ENCODE assay signal across 8 cellular contexts in the genomic region with DNA sequence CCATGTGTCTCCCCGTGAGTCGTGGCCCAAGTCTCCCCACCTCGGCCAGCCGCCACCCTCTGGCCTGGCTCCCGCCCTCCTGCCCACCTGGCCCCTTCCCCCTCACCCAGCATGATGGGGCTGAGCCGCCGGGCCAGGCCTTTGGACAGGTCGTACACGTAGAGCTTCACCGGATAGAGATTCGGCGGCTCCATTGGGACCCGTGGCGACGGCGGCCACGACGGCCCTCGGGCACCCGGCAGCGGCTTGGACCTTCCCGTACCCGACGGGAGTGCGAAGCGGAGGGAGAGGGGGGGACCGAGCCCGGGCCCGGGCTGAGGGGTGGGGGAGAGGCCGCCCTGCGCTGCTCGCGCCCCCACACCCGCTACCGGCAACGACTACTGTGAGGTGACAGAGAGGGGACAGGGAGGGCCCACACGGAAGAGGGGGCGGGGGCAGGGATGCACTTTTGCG. TPM values are rescaled to one million over a fixed set of nuclear protein-coding genes. Genes with fewer than 3 reads are reported as not detected.
DNase-seq lines count a peak whose midpoint lies in the region; TF ChIP-seq lines count a peak whose summit lies in the region.

Gene DESI1, minus strand, starts transcription at position 398 of the 453 bp plus-strand sequence. Its CDS starts 204 bp downstream, at position 194.

- H3K27ac ChIP-seq in H9 (ENCODE audit: insufficient read length, low read depth, low read length) (peak within 1 kb of the TSS; percentile 84), testis (peak within 1 kb of the TSS; percentile 97 to 98)

- H3K4me3 ChIP-seq in lower leg skin (ENCODE audit: low read depth, poor library complexity, severe bottlenecking) (peak within 1 kb of the TSS; percentile 97), testis (peak within 1 kb of the TSS; percentile 87 to 93)

- H3K27ac Mint-ChIP-seq in H9, result peak within 1 kb of the TSS; percentile 99 to 100 (median 99)

- H3K9me3 ChIP-seq in H9 (ENCODE audit: control insufficient read depth, low read depth, low read length) (no peaks in the 10 kb centered on the region), testis (no peaks in the 10 kb centered on the region)

- no peaks in the 10 kb centered on the region for H3K36me3 ChIP-seq in testis (ENCODE audit: low read depth, missing control alignments)

- H3K36me3 Mint-ChIP-seq in H9 (ENCODE audit: insufficient read depth in 1 of 3, low read depth in 3 of 3), result peaks cover 29 to 35% (median 34%) of the 10 kb centered on the region in 3 experiments

- no CpG with 5 or more reads among the region's 39 CpGs for WGBS in H9 (ENCODE audit: extremely low coverage, insufficient read length, low lambda C conversion rate)
- WGBS in lower leg skin, 2 donors, result 0% methylated on average over 14 to 39 of the region's 39 CpGs
- 0 to 1% methylated on average over 23 to 36 of the region's 39 CpGs for WGBS in testis, 2 donors

- peak within 1 kb of the TSS; percentile 95 for H3K4me3 Mint-ChIP-seq in H9

- no peak within 1 kb of the TSS for H2BK120ac ChIP-seq in H9 (ENCODE audit: low read depth, low read length, poor library complexity, severe bottlenecking)

- H3K4me2 ChIP-seq in H9 (ENCODE audit: insufficient read depth, insufficient read length, low read length), result peak within 1 kb of the TSS; percentile 87

- H4K5ac ChIP-seq in H9 (ENCODE audit: insufficient read length, low read depth, low read length), result peak within 1 kb of the TSS; percentile 97

- peak within 1 kb of the TSS; percentile 97 for H3K14ac ChIP-seq in H9 (ENCODE audit: insufficient read depth, low read length)

- H3K23me2 ChIP-seq in H9 (ENCODE audit: insufficient read length, low read depth, low read length, poor library complexity, severe bottlenecking), result peaks cover 14% of the 10 kb centered on the region

- H3K27me3 ChIP-seq in H9 (ENCODE audit: insufficient read depth, low read length), result no peaks in the 10 kb centered on the region
- H3K27me3 ChIP-seq in testis, result no peaks in the 10 kb centered on the region

- peak within 1 kb of the TSS; percentile 99 for H3K18ac ChIP-seq in H9 (ENCODE audit: insufficient read length, low read depth, low read length)

- no peak within 1 kb of the TSS for H3K23ac ChIP-seq in H9 (ENCODE audit: insufficient read length, low read depth, low read length)

- no peaks in the 10 kb centered on the region for H3K4me1 ChIP-seq in H9 (ENCODE audit: insufficient read depth, low read length)
- peaks cover 19% of the 10 kb centered on the region for H3K4me1 ChIP-seq in testis

- peaks cover 8% of the 10 kb centered on the region; the same call in 1 of the 2 replicates for H3K79me2 ChIP-seq in H9 (ENCODE audit: insufficient read depth, low read length)

- H4K8ac ChIP-seq in H9 (replicated peaks; ENCODE audit: insufficient read length, low read depth, low read length), result no peak within 1 kb of the TSS

- peaks cover 17 to 19% of the 10 kb centered on the region in 2 experiments for H3K4me1 Mint-ChIP-seq in H9

- no peaks in the 10 kb centered on the region; a peak in 2 of 5 replicates for H3K9me3 Mint-ChIP-seq in H9

- H2BK20ac ChIP-seq in H9 (ENCODE audit: low read depth, low read length, poor library complexity, severe bottlenecking), result no peak within 1 kb of the TSS

- no peak within 1 kb of the TSS for H2AK5ac ChIP-seq in H9 (ENCODE audit: insufficient read length, low read length)

- DNase-seq in NCI-H1105 treated with DMSO at 0.1 percent for 48 hours (lab: John Stamatoyannopoulos, UW) (peak; percentile 61), NCI-H1105 (lab: John Stamatoyannopoulos, UW) (no peak), H9 (no peak), NCI-H1930 (lab: John Stamatoyannopoulos, UW) (peak; percentile 43 to 48), cerebellar cortex (ENCODE audit: low spot score) (peak; percentile 36), lower leg skin (ENCODE audit: low spot score in 2 of 2) (no peak), testis (peak; percentile 35)
- no peak for DNase-seq in activated CD4-positive, alpha-beta T cell treated with anti-CD3 and anti-CD28 coated beads, Interleukin-2, amount 50 U/mL, for 48 hours

- H3T11ph ChIP-seq in H9 (ENCODE audit: low read length), result no peak within 1 kb of the TSS

- peak within 1 kb of the TSS; percentile 88 for H2BK5ac ChIP-seq in H9 (ENCODE audit: insufficient read length, low read length)

- TF ChIP-seq POLR2A in lower leg skin (IDR thresholded peaks at IDR 0.05) (no peak), testis (IDR thresholded peaks at IDR 0.05) (no peak)

- no peaks in the 10 kb centered on the region for H4K20me1 ChIP-seq in H9 (ENCODE audit: control insufficient read depth, insufficient read depth, insufficient read length)

- TF ChIP-seq CTCF in H9 (conservative IDR thresholded peaks at IDR 0.05), result no peak
- no peak for TF ChIP-seq CTCF in lower leg skin (IDR thresholded peaks at IDR 0.05)
- no peak for TF ChIP-seq CTCF in testis (IDR thresholded peaks at IDR 0.05)

- intact Hi-C loops in lower leg skin (cut with DNase I; ENCODE audit: low total_unique reads), result no loop called here
- intact Hi-C loops in testis (cut with DNase I; ENCODE audit: low total_unique reads), result no loop called here

- H3K27me3 Mint-ChIP-seq in H9 (ENCODE audit: low read depth), result no peaks in the 10 kb centered on the region

- peak within 1 kb of the TSS; percentile 98 for H3K9ac ChIP-seq in H9 (ENCODE audit: extremely low read depth, insufficient read length, low read length)

- no peak within 1 kb of the TSS for H2BK15ac ChIP-seq in H9 (ENCODE audit: low read depth, low read length)

- H3K4ac ChIP-seq in H9 (ENCODE audit: low read depth, low read length), result no peak within 1 kb of the TSS; the same call in 1 of the 2 replicates

- no peaks in the 10 kb centered on the region for H3K79me1 ChIP-seq in H9 (ENCODE audit: insufficient read depth, low read depth, low read length, poor library complexity, severe bottlenecking)

- H3K56ac ChIP-seq in H9 (ENCODE audit: insufficient read length, low read depth, low read length), result peak within 1 kb of the TSS; percentile 18

- H2BK12ac ChIP-seq in H9 (ENCODE audit: insufficient read length, low read depth, low read length), result peak within 1 kb of the TSS; percentile 39

- no peak within 1 kb of the TSS for H2AFZ ChIP-seq in H9 (ENCODE audit: low read length)

- peak within 1 kb of the TSS; percentile 38 for H4K91ac ChIP-seq in H9 (ENCODE audit: insufficient read length, low read depth, low read length)

RNA-seq across cellular contexts. Expression of gene DESI1, which starts in this region (rescaled TPM):
- total RNA-seq in H9 (2021) (28.3 and 30.2 TPM in 2 replicates), lower leg skin (10 to 100 TPM; 16.1 to 37.8 (median 23.0) TPM), testis (10 to 100 TPM; 45.3 to 62.6 TPM)
- 103 TPM for polyA plus RNA-seq in testis (ENCODE audit: insufficient read depth, low read depth, low replicate concordance)

Comparison
In these comparisons a context has a peak if more than half of its experiments do, and no peak if none do; other contexts are left out.
1. DNase-seq: peak in NCI-H1105 treated with DMSO at 0.1 percent for 48 hours (single experiment), NCI-H1930 (2 of 2), cerebellar cortex (single experiment) and testis (single experiment); none in NCI-H1105 (single experiment), H9 (single experiment), lower leg skin (0 of 2) and activated CD4-positive, alpha-beta T cell treated with anti-CD3 and anti-CD28 coated beads, Interleukin-2, amount 50 U/mL, for 48 hours (0 of 2).